In genomic region chr5:74957029-74957781, GRCh38 we compare ENCODE assay signal across 1 cellular context.
TF ChIP-seq lines count a peak whose summit lies in the region.

No MANE protein-coding gene starts in this region.

TF ChIP-seq in HepG2, 621 proteins besides CTCF, POLR2A, EP300 and RAD21 (continued from another document):
- TF ChIP-seq ZNF407 (CRISPR knock-in tag; IDR thresholded peaks at IDR 0.05; ENCODE audit: not compliant biosample characterization) (no peak), ZNF468 (CRISPR knock-in tag; IDR thresholded peaks at IDR 0.05) (no peak)
